Comparison of ENCODE assay signal across 8 cellular contexts in genomic region chr19:6811906-6812305, GRCh38. TPM values are rescaled to one million over a fixed set of nuclear protein-coding genes. Genes with fewer than 3 reads are reported as not detected.
DNase-seq lines count a peak whose midpoint lies in the region; ATAC-seq, FAIRE-seq and TF ChIP-seq lines count a peak whose summit lies in the region.

No MANE protein-coding gene starts in this region.

- H3K36me3 ChIP-seq in breast epithelium (no peaks in the 10 kb centered on the region), RWPE2 (ENCODE audit: low read depth) (no peaks in the 10 kb centered on the region)

- no peak overlapping the region for H3K4me3 ChIP-seq in breast epithelium
- no peak overlapping the region for H3K4me3 ChIP-seq in RWPE2 (ENCODE audit: severe bottlenecking)
- no peak overlapping the region for H3K4me3 ChIP-seq in fibroblast of the aortic adventitia (ENCODE audit: low read depth, low read length)

- H3K27me3 Mint-ChIP-seq in MCF 10A (ENCODE audit: insufficient read depth, unreplicated experiment) = peaks cover 18% of the 10 kb centered on the region

- no peak for TF ChIP-seq POLR2A in breast epithelium (IDR thresholded peaks at IDR 0.05)

- H3K27ac ChIP-seq in breast epithelium = no peak overlapping the region
- H3K27ac ChIP-seq in RWPE2 (ENCODE audit: poor library complexity, severe bottlenecking) = no peak overlapping the region

- CTCF ChIA-PET in MCF 10A (lab: Yijun Ruan, JAX) = no interaction called here

- H3K4me1 ChIP-seq in breast epithelium (no peaks in the 10 kb centered on the region), RWPE2 (ENCODE audit: insufficient read depth, poor library complexity, severe bottlenecking) (no peaks in the 10 kb centered on the region)

- POLR2A ChIA-PET in MCF 10A (lab: Yijun Ruan, JAX) = interaction anchor here (0.7 kb wide), 1 partner anchor 138 kb away, joined by 3 read pairs; no protein-coding TSS in a partner anchor

- H3K4me1 Mint-ChIP-seq in MCF 10A (ENCODE audit: insufficient read depth, unreplicated experiment) = peaks cover 10% of the 10 kb centered on the region

- intact Hi-C loops in MCF 10A (cut with micrococcal nuclease) = no loop called here
- intact Hi-C loops in breast epithelium (cut with DNase I; ENCODE audit: low total_unique reads) = no loop called here

- TF ChIP-seq CTCF in MCF 10A (IDR thresholded peaks at IDR 0.05; ENCODE audit: unreplicated experiment) = no peak
- TF ChIP-seq CTCF in breast epithelium (IDR thresholded peaks at IDR 0.05) = no peak
- no peak for TF ChIP-seq CTCF in RWPE2 (IDR thresholded peaks at IDR 0.05; ENCODE audit: poor library complexity, severe bottlenecking)
- TF ChIP-seq CTCF in fibroblast of the aortic adventitia (IDR thresholded peaks at IDR 0.05; ENCODE audit: insufficient read depth, low read length) = no peak

- DNase-seq in MCF 10A (ENCODE audit: unreplicated experiment) = peak; percentile 75
- no peak for DNase-seq in breast epithelium (ENCODE audit: low spot score in 2 of 2)
- no peak for DNase-seq in RWPE2 (ENCODE audit: low spot score)
- DNase-seq in fibroblast of the aortic adventitia (ENCODE audit: low read depth) = peak; percentile 61
- peak; percentile 58 for DNase-seq in urothelium cell line (ENCODE audit: low spot score)
- no peak for DNase-seq in NCI-H128 (lab: John Stamatoyannopoulos, UW; ENCODE audit: unreplicated experiment)

- H3K36me3 Mint-ChIP-seq in MCF 10A (ENCODE audit: insufficient read depth, unreplicated experiment) = no peaks in the 10 kb centered on the region

- peak; percentile 73 for ATAC-seq in RWPE2 (ENCODE audit: low read depth)
- no peak for ATAC-seq in GM18909 (IDR thresholded peaks at IDR 0.05; ENCODE audit: poor library complexity, unreplicated experiment)
- no peak for ATAC-seq in GM19023 (IDR thresholded peaks at IDR 0.05; ENCODE audit: unreplicated experiment)

- H3K27me3 ChIP-seq in breast epithelium (no peaks in the 10 kb centered on the region), RWPE2 (ENCODE audit: insufficient read depth, poor library complexity, severe bottlenecking) (no peaks in the 10 kb centered on the region)

- no peaks in the 10 kb centered on the region for H3K9me3 Mint-ChIP-seq in MCF 10A (ENCODE audit: unreplicated experiment)

- H3K9me3 ChIP-seq in breast epithelium = no peaks in the 10 kb centered on the region
- no peaks in the 10 kb centered on the region for H3K9me3 ChIP-seq in RWPE2 (ENCODE audit: severe bottlenecking)

- H3K4me3 Mint-ChIP-seq in MCF 10A (ENCODE audit: unreplicated experiment) = no peak overlapping the region

- no TSS peak for BruUV-seq in MCF 10A (replicated peaks; lab: Mats Ljungman, UMichigan)

- no peak overlapping the region for H3K27ac Mint-ChIP-seq in MCF 10A (ENCODE audit: low read depth, unreplicated experiment)

- no peak for FAIRE-seq in urothelium cell line (lab: Jason Lieb, UNC)

RNA-seq across cellular contexts. Expression of gene VAV1, which starts 39.4 kb away (rescaled TPM):
- total RNA-seq in MCF 10A (2022) (not detected in 2 replicates), breast epithelium (10 to 100 TPM in 1 of 3 donors, 1 to 10 TPM in 2; 6.6 to 10.2 (median 8.5) TPM), fibroblast of the aortic adventitia (ENCODE audit: low replicate concordance) (not detected in 2 replicates)

RNA-seq across cellular contexts. Expression of gene SH2D3A, which starts 44.7 kb away (rescaled TPM):
- total RNA-seq in MCF 10A (2022) (28.5 and 76.7 TPM in 2 replicates), breast epithelium (10 to 100 TPM in 2 of 3 donors, under 1 TPM in 1; 0.96 to 38.2 (median 18.4) TPM), fibroblast of the aortic adventitia (ENCODE audit: low replicate concordance) (not detected in 2 replicates)

Comparison
In these comparisons a context has a peak if more than half of its experiments do, and no peak if none do; other contexts are left out.
1. DNase-seq: peak in MCF 10A (single experiment), fibroblast of the aortic adventitia (single experiment) and urothelium cell line (single experiment); none in breast epithelium (0 of 2), RWPE2 (single experiment) and NCI-H128 (single experiment).